In the genomic region with DNA sequence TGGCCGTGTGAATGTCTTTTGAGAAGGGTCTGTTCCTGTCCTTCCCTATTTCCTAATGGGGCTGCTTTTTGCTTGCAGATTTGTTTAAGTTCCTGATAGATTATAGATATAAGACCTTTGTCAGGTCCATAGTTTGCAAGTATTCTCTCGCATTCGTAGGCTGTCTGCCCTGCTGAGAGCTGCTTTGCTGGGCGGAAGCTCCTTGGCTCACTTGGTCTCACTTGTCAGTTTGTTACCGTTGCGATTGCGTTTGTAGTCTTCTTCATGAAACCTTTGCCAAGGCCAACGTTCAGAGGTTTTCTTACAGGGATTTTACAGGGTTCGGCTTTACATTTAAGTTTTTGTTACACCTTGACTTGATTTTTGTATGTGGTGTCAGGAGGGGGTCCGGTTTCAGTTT, we compare ENCODE assay signal across 30 cellular contexts.
"Had no signal": no experiment of that assay in that cellular context is flagged by ENCODE, and none has a peak within 500 bp of the region (broad histone marks: within the 10 kb centered on the region; RNA-seq: fewer than 3 reads in every experiment).

No MANE protein-coding gene starts in this region.

- H3K27me3 Mint-ChIP-seq: activated CD4-positive, alpha-beta T cell treated with anti-CD3 and anti-CD28 coated beads for 36 hours; activated CD4-positive, alpha-beta T cell treated with anti-CD3 and anti-CD28 coated beads, Interleukin-2, amount 10 ng/mL, durations not matched to agents 7 days and 5 days; activated naive CD4-positive, alpha-beta T cell treated with anti-CD3 and anti-CD28 coated beads, Interleukin-2, amount 50 U/mL, for 24 hours; activated naive CD8-positive, alpha-beta T cell treated with anti-CD3 and anti-CD28 coated beads, Interleukin-2, amount 10 ng/mL, durations not matched to agents 7 days and 5 days; activated T-cell treated with anti-CD3 and anti-CD28 coated beads, Interleukin-2, amount 50 U/mL, for 24 hours had no signal

- H3K27me3 ChIP-seq: ascending aorta, Peyer's patch, SJSA1 had no signal

- H3K27ac Mint-ChIP-seq: activated CD4-positive, alpha-beta T cell treated with anti-CD3 and anti-CD28 coated beads for 36 hours; activated CD8-positive, alpha-beta T cell treated with anti-CD3 and anti-CD28 coated beads, Interleukin-2, amount 10 ng/mL, durations not matched to agents 7 days and 5 days; activated naive CD4-positive, alpha-beta T cell treated with anti-CD3 and anti-CD28 coated beads, Interleukin-2, amount 50 U/mL, for 24 hours; activated naive CD8-positive, alpha-beta T cell treated with anti-CD3 and anti-CD28 coated beads, Interleukin-2, amount 10 ng/mL, durations not matched to agents 7 days and 5 days; activated T-cell treated with anti-CD3 and anti-CD28 coated beads, Interleukin-2, amount 50 U/mL, for 24 hours; activated T-helper 2 cell treated with anti-CD3 and anti-CD28 coated beads, Interferon-gamma antibody, Interleukin-2, Interleukin-4, amounts not matched to agents 10 μg/mL and 5 μg/mL and 100 μg/mL, durations not matched to agents 14 hours and 24 hours and 36 hours; T-helper 1 cell treated with Interleukin-12 subunit alpha and Interleukin-12 subunit beta and Interleukin-4 antibody, amounts not matched to agents 30 μg/mL and 1 μg/mL, for 36 hours; T-helper 2 cell treated with Interferon-gamma antibody and Interleukin-4, amounts not matched to agents 5 μg/mL and 100 μg/mL, for 36 hours had no signal

- ATAC-seq: activated CD4-positive, alpha-beta T cell treated with anti-CD3 and anti-CD28 coated beads for 36 hours; activated CD4-positive, CD25-positive, alpha-beta regulatory T cell treated with anti-CD3 and anti-CD28 coated beads, Interleukin-2, amount 50 U/mL, for 24 hours; activated CD8-positive, alpha-beta T cell treated with anti-CD3 and anti-CD28 coated beads, Interleukin-2, amount 10 ng/mL, durations not matched to agents 7 days and 5 days; PC-3 had no signal

- H3K4me2 ChIP-seq: SK-N-SH had no signal

- H3K27ac ChIP-seq: ascending aorta, Peyer's patch, SJSA1 had no signal

- H3K9ac ChIP-seq: SK-N-SH had no signal

- H3K9me3 Mint-ChIP-seq: activated naive CD4-positive, alpha-beta T cell treated with anti-CD3 and anti-CD28 coated beads, Interleukin-2, amount 50 U/mL, for 24 hours; activated T-helper 2 cell treated with anti-CD3 and anti-CD28 coated beads, Interferon-gamma antibody, Interleukin-2, Interleukin-4, amounts not matched to agents 10 μg/mL and 5 μg/mL and 100 μg/mL, durations not matched to agents 14 hours and 24 hours and 36 hours had no signal

- H3K9me3 ChIP-seq: ascending aorta, Peyer's patch, SK-N-SH had no signal

- DNase-seq: activated CD4-positive, alpha-beta T cell treated with anti-CD3 and anti-CD28 coated beads for 36 hours; activated CD4-positive, alpha-beta T cell treated with anti-CD3 and anti-CD28 coated beads, Interleukin-2, amount 10 ng/mL, durations not matched to agents 7 days and 5 days; activated CD4-positive, alpha-beta T cell treated with anti-CD3 and anti-CD28 coated beads, Interleukin-2, amount 50 U/mL, for 48 hours; activated CD8-positive, alpha-beta T cell treated with anti-CD3 and anti-CD28 coated beads, Interleukin-2, amount 10 ng/mL, durations not matched to agents 7 days and 5 days; activated gamma-delta T cell; activated naive CD4-positive, alpha-beta T cell treated with Interleukin-2 at 50 U/mL for 16 hours; activated naive CD8-positive, alpha-beta T cell treated with anti-CD3 and anti-CD28 coated beads, Interleukin-2, amount 10 ng/mL, durations not matched to agents 7 days and 5 days; activated T-cell treated with anti-CD3 and anti-CD28 coated beads, Interleukin-2, amount 50 U/mL, for 24 hours; amygdala; Karpas-422; KBM-7; NCI-H1105; NCI-H1417 treated with DMSO at 0.1 percent for 48 hours; NCI-H187 treated with DMSO at 0.1 percent for 48 hours; NCI-H2081; NCI-H345; NCI-H524 treated with DMSO at 0.1 percent for 48 hours; NK-92 treated with Interleukin-12 subunit alpha and Interleukin-12 subunit beta, amount 100 ng/mL, for 24 hours; PC-3; RPMI8226; SHP77 treated with DMSO at 0.1 percent for 48 hours; SK-N-SH had no signal

- H3K4me3 ChIP-seq: ascending aorta, Peyer's patch, SJSA1 had no signal

- H3K4me3 Mint-ChIP-seq: activated CD4-positive, alpha-beta T cell treated with anti-CD3 and anti-CD28 coated beads for 36 hours; activated CD4-positive, alpha-beta T cell treated with anti-CD3 and anti-CD28 coated beads, Interleukin-2, amount 10 ng/mL, durations not matched to agents 7 days and 5 days; activated CD8-positive, alpha-beta T cell treated with anti-CD3 and anti-CD28 coated beads, Interleukin-2, amount 10 ng/mL, durations not matched to agents 7 days and 5 days; activated naive CD4-positive, alpha-beta T cell treated with anti-CD3 and anti-CD28 coated beads, Interleukin-2, amount 50 U/mL, for 24 hours; activated naive CD8-positive, alpha-beta T cell treated with anti-CD3 and anti-CD28 coated beads, Interleukin-2, amount 10 ng/mL, durations not matched to agents 7 days and 5 days; activated T-cell treated with anti-CD3 and anti-CD28 coated beads, Interleukin-2, amount 50 U/mL, for 24 hours; T-helper 1 cell treated with Interleukin-12 subunit alpha and Interleukin-12 subunit beta and Interleukin-4 antibody, amounts not matched to agents 30 μg/mL and 1 μg/mL, for 36 hours; T-helper 2 cell treated with Interferon-gamma antibody and Interleukin-4, amounts not matched to agents 5 μg/mL and 100 μg/mL, for 36 hours had no signal
